29 cellular contexts compared by ENCODE assay signal in the genomic region with DNA sequence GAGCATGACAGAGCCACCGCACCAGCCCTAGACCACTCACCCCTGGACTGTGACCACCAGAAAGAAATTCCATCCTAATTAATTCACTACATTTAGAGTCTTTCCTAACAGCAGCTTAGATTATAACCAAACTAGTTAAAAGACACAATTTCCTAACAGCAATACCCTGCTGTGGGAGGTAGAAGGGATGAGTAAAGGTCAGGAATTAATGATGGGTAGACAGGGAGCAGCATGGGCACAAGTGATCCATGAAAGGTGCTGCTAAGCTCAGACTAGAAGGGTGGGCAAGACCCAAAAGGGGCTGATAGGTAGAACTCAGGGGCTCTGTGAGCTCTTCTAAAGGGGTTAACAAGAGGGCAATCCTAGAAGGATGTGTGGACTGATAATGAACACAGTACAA.
"Had no signal": no experiment of that assay in that cellular context is flagged by ENCODE, and none has a peak within 500 bp of the region (broad histone marks: within the 10 kb centered on the region; RNA-seq: fewer than 3 reads in every experiment).

No MANE protein-coding gene starts in this region.

- H3K36me3 Mint-ChIP-seq: memory B cell, natural killer cell had no signal

- DNase-seq: central memory CD4-positive, alpha-beta T cell; colonic mucosa; effector CD8-positive, alpha-beta T cell; endodermal cell; foreskin keratinocyte; heart left ventricle; natural killer cell; ovary; posterior cingulate gyrus; psoas muscle; retina; stimulated activated CD4-positive, alpha-beta T cell treated with anti-CD3 and anti-CD28 coated beads, Interleukin-12 subunit alpha, Interleukin-12 subunit beta, amount 100 ng/mL, for 4 hours; stimulated activated CD4-positive, alpha-beta T cell treated with anti-CD3 and anti-CD28 coated beads, Interleukin-1b, Interleukin-23, amount 100 ng/mL, for 48 hours; stimulated activated CD4-positive, alpha-beta T cell treated with anti-CD3 and anti-CD28 coated beads, Interleukin-4, amount 100 ng/mL, for 1 hour; stimulated activated CD8-positive, alpha-beta memory T cell treated with anti-CD3 and anti-CD28 coated beads, Interleukin-4, amount 100 ng/mL, for 48 hours; stimulated activated naive CD4-positive, alpha-beta T cell; stimulated activated naive CD8-positive, alpha-beta T cell treated with anti-CD3 and anti-CD28 coated beads, Interleukin-15, amount 100 ng/mL, for 72 hours; thyroid gland; trophoblast cell had no signal

- ATAC-seq: foreskin keratinocyte; gastroesophageal sphincter; heart left ventricle; natural killer cell; psoas muscle; sciatic nerve; stimulated activated naive CD8-positive, alpha-beta T cell treated with anti-CD3 and anti-CD28 coated beads, Interleukin-15, amount 100 ng/mL, for 72 hours had no signal

- H3K9me3 ChIP-seq: colonic mucosa, esophagus muscularis mucosa, gastroesophageal sphincter, heart left ventricle, ovary, psoas muscle, thyroid gland had no signal

- H3K4me3 Mint-ChIP-seq: dendritic cell treated with granulocyte-macrophage colony-stimulating factor and Interleukin-4, amounts not matched to agents 40 ng/mL and 50 ng/mL, for 4 days; endodermal cell; memory B cell; natural killer cell; neural crest cell; stimulated activated naive CD8-positive, alpha-beta T cell treated with anti-CD3 and anti-CD28 coated beads, Interleukin-15, amount 100 ng/mL, for 72 hours had no signal

- H3K4me3 ChIP-seq: colonic mucosa, esophagus muscularis mucosa, gastroesophageal sphincter, heart left ventricle, hepatocyte, lung, ovary, psoas muscle, smooth muscle cell, thyroid gland had no signal

- H3K36me3 ChIP-seq: colonic mucosa, esophagus muscularis mucosa, gastroesophageal sphincter, heart left ventricle, ovary, thyroid gland had no signal

- H3K27me3 ChIP-seq: colonic mucosa, esophagus muscularis mucosa, foreskin keratinocyte, gastroesophageal sphincter, hepatocyte, ovary, thyroid gland had no signal

- H3K4me1 ChIP-seq: colonic mucosa, foreskin keratinocyte, gastroesophageal sphincter, heart left ventricle, psoas muscle, thyroid gland had no signal

- H3K9me3 Mint-ChIP-seq: dendritic cell treated with granulocyte-macrophage colony-stimulating factor and Interleukin-4, amounts not matched to agents 40 ng/mL and 50 ng/mL, for 4 days; endodermal cell; memory B cell; natural killer cell; stimulated activated naive CD8-positive, alpha-beta T cell treated with anti-CD3 and anti-CD28 coated beads, Interleukin-15, amount 100 ng/mL, for 72 hours had no signal

- H3K27ac Mint-ChIP-seq: dendritic cell treated with granulocyte-macrophage colony-stimulating factor and Interleukin-4, amounts not matched to agents 40 ng/mL and 50 ng/mL, for 4 days; endodermal cell; memory B cell; natural killer cell; stimulated activated naive CD8-positive, alpha-beta T cell treated with anti-CD3 and anti-CD28 coated beads, Interleukin-15, amount 100 ng/mL, for 72 hours had no signal

- H3K27ac ChIP-seq: colonic mucosa, epithelial cell of prostate, esophagus muscularis mucosa, foreskin keratinocyte, gastroesophageal sphincter, heart left ventricle, hepatocyte, ovary, psoas muscle, thyroid gland had no signal
